Comparison of ENCODE assay signal across 8 cellular contexts in the genomic region with DNA sequence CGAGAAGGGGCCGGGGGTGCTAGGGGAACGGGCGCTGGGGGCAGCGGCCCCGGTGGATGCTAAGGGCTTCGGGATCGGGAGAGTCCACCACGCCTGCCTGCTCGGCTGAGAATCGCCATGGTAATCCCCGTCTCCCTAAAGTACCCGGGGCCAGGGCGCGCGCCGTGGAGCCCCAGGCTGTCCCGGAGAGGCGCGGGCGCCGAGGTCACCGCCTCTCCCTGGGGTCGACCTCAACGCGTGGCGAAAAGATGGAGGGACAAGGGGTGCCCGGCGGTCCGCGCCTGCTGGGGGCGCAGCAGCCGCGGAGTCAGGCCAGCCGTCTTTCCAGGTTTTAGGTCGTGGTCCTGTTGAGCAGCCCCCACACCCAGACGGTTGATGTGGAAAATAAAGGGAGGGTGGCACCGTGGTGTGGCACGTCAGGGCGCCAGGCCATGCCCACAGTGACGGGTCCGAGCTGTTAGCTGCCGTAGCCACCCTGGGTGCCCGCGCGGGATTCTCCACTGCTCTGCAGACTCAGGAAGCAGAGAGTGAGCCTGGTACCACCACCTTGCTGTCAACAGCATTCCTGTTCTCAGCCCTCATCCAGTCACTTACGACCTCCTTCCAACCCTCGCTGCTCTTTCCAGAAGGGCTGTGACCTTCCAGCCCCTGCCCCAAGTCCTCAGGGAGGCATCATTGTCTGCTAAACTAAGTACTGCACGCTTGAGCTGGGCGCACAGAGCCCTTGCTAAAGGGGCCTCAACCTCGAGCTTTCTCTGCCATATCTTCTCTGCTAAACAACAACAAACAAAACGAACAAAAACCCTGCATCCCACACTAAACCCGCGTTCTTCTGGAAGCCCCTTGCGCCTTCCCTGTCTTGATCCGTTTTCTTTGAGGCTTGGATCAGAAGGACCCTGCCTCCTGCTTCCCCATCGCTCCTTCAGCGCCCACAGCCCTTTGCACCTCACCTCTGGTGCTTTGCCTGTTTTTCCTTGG. TPM values are rescaled to one million over a fixed set of nuclear protein-coding genes. Genes with fewer than 3 reads are reported as not detected.
A peak's percentile ranks its signal among the peaks of the same experiment; 100 is the strongest.
DNase-seq lines count a peak whose midpoint lies in the region; ATAC-seq, FAIRE-seq and TF ChIP-seq lines count a peak whose summit lies in the region.

No MANE protein-coding gene starts in this region.

- peaks cover 0 to 11% (median 4%) of the 10 kb centered on the region in 4 experiments; a peak in 3 of 7 replicates for H3K4me1 ChIP-seq in H1 (replicated peaks in 1 of 4; ENCODE audit: control insufficient read depth in 3 of 4, insufficient read depth in 4 of 4, low read length in 3 of 4)

- no peak overlapping the region for H2AK5ac ChIP-seq in H1 (ENCODE audit: low read depth, low read length)

- H3K4me3 ChIP-seq in WI38 (ENCODE audit: low read depth, low read length) (peak overlapping the region; percentile 56), H1 (ENCODE audit: extremely low read depth in 1 of 4, insufficient read depth in 2 of 4, low read depth in 3 of 4, low read length in 4 of 4) (peak overlapping the region; percentile 53 to 69 (median 56))

- no peaks in the 10 kb centered on the region for H4K20me1 ChIP-seq in H1 (replicated peaks in 1 of 2; ENCODE audit: control insufficient read depth in 1 of 2, insufficient read depth in 2 of 2, low read length in 2 of 2)

- peak; percentile 28 to 44 for TF ChIP-seq RAD21 in H1 (IDR thresholded peaks at IDR 0.05 in 1 of 2, conservative IDR thresholded peaks at IDR 0.05 in 1 of 2; ENCODE audit: low read depth in 2 of 2, low read length in 2 of 2)

- H3K27ac ChIP-seq in H1 (ENCODE audit: low read depth, low read length), result no peak overlapping the region

- TF ChIP-seq CTCF in GM12874 (IDR thresholded peaks at IDR 0.05; ENCODE audit: insufficient read depth, low read depth, low read length), result 0 out of 2 replicates have a peak, but pooled peaks have one; percentile 11
- TF ChIP-seq CTCF in WI38 (IDR thresholded peaks at IDR 0.05; ENCODE audit: low read depth, low read length), result no peak
- peak; percentile 32 to 49 (median 38) for TF ChIP-seq CTCF in H1 (IDR thresholded peaks at IDR 0.05; ENCODE audit: control extremely low read depth in 1 of 3, insufficient read depth in 1 of 3, low read depth in 1 of 3, low read length in 3 of 3)

- H3K4me2 ChIP-seq in H1 (ENCODE audit: insufficient read depth in 1 of 2, low read depth in 2 of 2, low read length in 2 of 2), result peak overlapping the region; percentile 85 to 95

- peak overlapping the region; percentile 12 to 63 for H3K27ac Mint-ChIP-seq in natural killer cell treated with Interleukin-12 subunit alpha and Interleukin-12 subunit beta and Interleukin-15 and Interleukin-18, amount 100 ng/mL, for 72 hours

- POLR2A ChIA-PET in H1 (lab: Charles Lee; ENCODE audit: partially characterized antibody), result interaction anchor here (0.6 to 0.9 kb wide), 2 partner anchors 107 to 610 kb away, joined by 3 to 4 read pairs; no protein-coding TSS in a partner anchor

- H2BK12ac ChIP-seq in H1 (ENCODE audit: low read depth, low read length), result no peak overlapping the region; the same call in 1 of the 2 replicates

- TF ChIP-seq POLR2A in H1 (IDR thresholded peaks at IDR 0.05; ENCODE audit: control extremely low read depth in 1 of 2, low read depth in 2 of 2, low read length in 2 of 2), result no peak

- FAIRE-seq in H1 (lab: Jason Lieb, UNC) (no peak), GM19239 (lab: Jason Lieb, UNC) (no peak)

- H2AFZ ChIP-seq in H1 (ENCODE audit: low read length), result peak overlapping the region; percentile 27

- H3K36me3 ChIP-seq in H1 (ENCODE audit: control insufficient read depth in 2 of 4, insufficient read depth in 4 of 4, low read length in 3 of 4), result no peaks in the 10 kb centered on the region

- no peak overlapping the region for H2BK15ac ChIP-seq in H1 (ENCODE audit: low read length)

- no peak overlapping the region; a peak in 1 of 7 replicates for H3K9ac ChIP-seq in H1 (replicated peaks in 1 of 4; ENCODE audit: extremely low read depth in 1 of 4, low read depth in 3 of 4, low read length in 3 of 4)

- H2BK5ac ChIP-seq in H1 (ENCODE audit: low read depth, low read length), result no peak overlapping the region

- no peak overlapping the region for H3K4ac ChIP-seq in H1 (replicated peaks; ENCODE audit: insufficient read length, low read depth, low read length)

- ATAC-seq in HG02981 (IDR thresholded peaks at IDR 0.05; ENCODE audit: unreplicated experiment), result peak; percentile 10
- ATAC-seq in natural killer cell treated with Interleukin-12 subunit alpha and Interleukin-12 subunit beta and Interleukin-15 and Interleukin-18, amount 100 ng/mL, for 72 hours, result peak; percentile 25 to 43

- WGBS in H1 (ENCODE audit: extremely low coverage in 1 of 2, insufficient coverage in 1 of 2, insufficient read length in 1 of 2, insufficient replicate concordance in 2 of 2, low coverage in 1 of 2, low lambda C conversion rate in 2 of 2, missing lambda C conversion rate in 1 of 2), 2 experiments, result 21% methylated on average over 55 of the region's 58 CpGs; no CpG with 5 or more reads in 1 of the 2 experiments

- H4K91ac ChIP-seq in H1 (replicated peaks; ENCODE audit: insufficient read length, low read length), result no peak overlapping the region

- DNase-seq in H1 (ENCODE audit: low read depth in 1 of 2, low spot score in 2 of 2) (peak in 1 of 2 experiments; percentile 63), putamen (ENCODE audit: low spot score) (no peak), GM19239 (ENCODE audit: insufficient read length, low spot score) (no peak), NCI-H2196 treated with DMSO at 0.1 percent for 48 hours (lab: John Stamatoyannopoulos, UW; ENCODE audit: unreplicated experiment) (no peak)
- DNase-seq in natural killer cell treated with Interleukin-12 subunit alpha and Interleukin-12 subunit beta and Interleukin-15 and Interleukin-18, amount 100 ng/mL, for 72 hours (ENCODE audit: low spot score), result no peak

- peak overlapping the region; percentile 75; the same call in 1 of the 2 replicates for H4K8ac ChIP-seq in H1 (ENCODE audit: extremely low read depth, insufficient read depth, low read length)

- H4K5ac ChIP-seq in H1 (ENCODE audit: insufficient read length, low read depth, low read length), result no peak overlapping the region

- peaks cover 12% of the 10 kb centered on the region; the same call in 1 of the 2 replicates for H3K23me2 ChIP-seq in H1 (ENCODE audit: low read depth, low read length)

- H3K79me2 ChIP-seq in H1 (ENCODE audit: control insufficient read depth in 1 of 2, insufficient read depth in 2 of 2, low read length in 2 of 2), result no peaks in the 10 kb centered on the region

- no peak overlapping the region; the same call in 1 of the 2 replicates for H3K18ac ChIP-seq in H1 (ENCODE audit: extremely low read depth, low read length)

- H3K14ac ChIP-seq in H1 (ENCODE audit: insufficient read length), result no peak overlapping the region

- H2BK120ac ChIP-seq in H1 (replicated peaks; ENCODE audit: low read depth, low read length), result no peak overlapping the region

- no peak overlapping the region for H3K23ac ChIP-seq in H1 (ENCODE audit: insufficient read length)

- TF ChIP-seq EP300 in H1 (IDR thresholded peaks at IDR 0.05; ENCODE audit: borderline replicate concordance in 1 of 2, low read depth in 2 of 2, low read length in 2 of 2), result no peak

- H3K9me3 Mint-ChIP-seq in natural killer cell treated with Interleukin-12 subunit alpha and Interleukin-12 subunit beta and Interleukin-15 and Interleukin-18, amount 100 ng/mL, for 72 hours, result no peaks in the 10 kb centered on the region

- H3K27me3 Mint-ChIP-seq in natural killer cell treated with Interleukin-12 subunit alpha and Interleukin-12 subunit beta and Interleukin-15 and Interleukin-18, amount 100 ng/mL, for 72 hours, result no peaks in the 10 kb centered on the region

- H3K79me1 ChIP-seq in H1 (ENCODE audit: low read depth, low read length), result no peaks in the 10 kb centered on the region

- H3K4me3 Mint-ChIP-seq in natural killer cell treated with Interleukin-12 subunit alpha and Interleukin-12 subunit beta and Interleukin-15 and Interleukin-18, amount 100 ng/mL, for 72 hours, result peak overlapping the region; percentile 89

- H3K9me3 ChIP-seq in H1 (ENCODE audit: insufficient read depth in 2 of 2, low read depth in 1 of 2, low read length in 1 of 2), result no peaks in the 10 kb centered on the region

- CTCF ChIA-PET in H1 (lab: Charles Lee; ENCODE audit: partially characterized antibody), result interaction anchor here (0.6 to 2.1 kb wide), 16 partner anchors 8 to 322 kb away, joined by 3 to 12 read pairs (median 4); no protein-coding TSS in a partner anchor

- no peak overlapping the region for H2BK20ac ChIP-seq in H1 (ENCODE audit: low read length)

- no peaks in the 10 kb centered on the region for H3K36me3 Mint-ChIP-seq in natural killer cell treated with Interleukin-12 subunit alpha and Interleukin-12 subunit beta and Interleukin-15 and Interleukin-18, amount 100 ng/mL, for 72 hours

- H3K4me1 Mint-ChIP-seq in natural killer cell treated with Interleukin-12 subunit alpha and Interleukin-12 subunit beta and Interleukin-15 and Interleukin-18, amount 100 ng/mL, for 72 hours (ENCODE audit: low read depth in 2 of 2), result peaks cover 23 to 33% of the 10 kb centered on the region in 2 donors

- H3K27me3 ChIP-seq in H1 (replicated peaks in 1 of 4; ENCODE audit: control insufficient read depth in 3 of 4, extremely low read depth in 1 of 4, insufficient read depth in 3 of 4, low read length in 3 of 4), result peaks cover 0 to 22% (median 20%) of the 10 kb centered on the region in 4 experiments; a peak in 5 of 7 replicates

- H3K56ac ChIP-seq in H1 (replicated peaks; ENCODE audit: insufficient read length, low read depth, low read length), result no peak overlapping the region

TF ChIP-seq in H1, 55 proteins besides CTCF, POLR2A, EP300 and RAD21 (continues in another document):
- 0 out of 2 replicates have a peak, but pooled peaks have one; percentile 23 for TF ChIP-seq YY1 (IDR thresholded peaks at IDR 0.05; ENCODE audit: low read depth, low read length)
- peak; percentile 57 for TF ChIP-seq KDM4A (IDR thresholded peaks at IDR 0.05; ENCODE audit: low read depth, low read length, severe bottlenecking)
- TF ChIP-seq GTF2F1 (IDR thresholded peaks at IDR 0.05; ENCODE audit: borderline replicate concordance, low read depth, low read length), result no peak
- peak; percentile 35; the same call in 1 of the 2 replicates for TF ChIP-seq BACH1 (IDR thresholded peaks at IDR 0.05; ENCODE audit: low read length)
- TF ChIP-seq RFX5 (IDR thresholded peaks at IDR 0.05; ENCODE audit: borderline replicate concordance, low read depth, low read length), result no peak

RNA-seq across cellular contexts. Expression of a gene that starts 0.7 kb away (rescaled TPM):
- total RNA-seq in H1 (2021; fragmentation: NEBNext Ultra II Directional; extraction: Animal tissue kit (Norgen Biotek cat#: 25700)), result 0.39 and 1.2 TPM in 2 replicates
- polyA plus RNA-seq in H1 (2011; rRNA removed), result 0.31 and 1.6 TPM in 2 replicates
- polyA plus RNA-seq in H1 (2011; cell fraction: cytosol; rRNA removed), result 0.92 TPM
- not detected for polyA plus RNA-seq in H1 (2011; cell fraction: nucleus; rRNA removed)
- 0.71 to 1.7 TPM (median 0.97 TPM) in 4 replicates for polyA plus RNA-seq in H1 (2012, experiment 1 of 2)
- polyA plus RNA-seq in H1 (2012, experiment 2 of 2), result 0.76 TPM
- 0.77 TPM for polyA plus RNA-seq in H1 (2013, experiment 1 of 2)
- 0.53 TPM for polyA plus RNA-seq in H1 (2013, experiment 2 of 2)
- 0.22 TPM in 1 of 2 replicates, not detected in the other for polyA minus RNA-seq in H1 (2011; rRNA and poly(A)+ RNA removed)
- not detected for polyA minus RNA-seq in H1 (2011; cell fraction: cytosol; rRNA and poly(A)+ RNA removed)
- not detected for polyA minus RNA-seq in H1 (2011; cell fraction: nucleus; rRNA and poly(A)+ RNA removed)
- 1 to 10 TPM; 2.1 to 3.6 TPM for total RNA-seq in natural killer cell treated with Interleukin-12 subunit alpha and Interleukin-12 subunit beta and Interleukin-15 and Interleukin-18, amount 100 ng/mL, for 72 hours
